ENCODE assay signal across 9 cellular contexts in genomic region chr9:127734247-127734746, GRCh38. TPM values are rescaled to one million over a fixed set of nuclear protein-coding genes. Genes with fewer than 3 reads are reported as not detected.
DNase-seq lines count a peak whose midpoint lies in the region; ATAC-seq and TF ChIP-seq lines count a peak whose summit lies in the region.
"Had no signal": no experiment of that assay in that cellular context is flagged by ENCODE, and none has a peak within 500 bp of the region (broad histone marks: within the 10 kb centered on the region; RNA-seq: fewer than 3 reads in every experiment).

No MANE protein-coding gene starts in this region.

- no peaks in the 10 kb centered on the region for H3K9me3 ChIP-seq in SJCRH30 (replicated peaks)
- no peaks in the 10 kb centered on the region for H3K9me3 ChIP-seq in esophagus squamous epithelium
- H3K9me3 ChIP-seq in prostate gland: no peaks in the 10 kb centered on the region

- H3K27ac ChIP-seq in SJCRH30 (no peak overlapping the region), esophagus squamous epithelium (peak overlapping the region; percentile 92 to 98 (median 93)), prostate gland (peak overlapping the region; percentile 83 to 89)

- TF ChIP-seq POLR2A in esophagus squamous epithelium (IDR thresholded peaks at IDR 0.05): no peak
- no peak for TF ChIP-seq POLR2A in prostate gland (IDR thresholded peaks at IDR 0.05)

- ATAC-seq in HG03520 (IDR thresholded peaks at IDR 0.05; ENCODE audit: unreplicated experiment): no peak

- TF ChIP-seq CTCF in esophagus squamous epithelium (IDR thresholded peaks at IDR 0.05) (no peak), prostate gland (IDR thresholded peaks at IDR 0.05) (no peak)

- H3K4me3 ChIP-seq in GM08714 (ENCODE audit: low read length) (peak overlapping the region; percentile 85; the same call in 1 of the 2 replicates), SJCRH30 (peak overlapping the region; percentile 74), esophagus squamous epithelium (peak overlapping the region; percentile 56 to 81 (median 68)), prostate gland (peak overlapping the region; percentile 45 to 55)

- H3K36me3 ChIP-seq in SJCRH30 (no peaks in the 10 kb centered on the region), esophagus squamous epithelium (peaks cover 0 to 44% (median 10%) of the 10 kb centered on the region in 3 donors), prostate gland (peaks cover 0 to 11% of the 10 kb centered on the region in 2 donors)

- intact Hi-C loops in esophagus squamous epithelium (cut with DNase I): loop anchor here (5.0 to 10.0 kb wide), 2 partner anchors 141 to 142 kb away; partner anchors contain the start of gene AK1
- intact Hi-C loops in prostate gland (cut with DNase I): loop anchor here (2.0 to 5.0 kb wide), 3 partner anchors 143 to 227 kb away; no protein-coding TSS in a partner anchor

- peaks cover 9% of the 10 kb centered on the region; the same call in 1 of the 2 replicates for H3K27me3 ChIP-seq in SJCRH30
- no peaks in the 10 kb centered on the region for H3K27me3 ChIP-seq in esophagus squamous epithelium
- no peaks in the 10 kb centered on the region for H3K27me3 ChIP-seq in prostate gland (replicated peaks; ENCODE audit: insufficient read depth)

- 28 to 45% methylated on average over 4 to 11 of the region's 22 CpGs for WGBS in esophagus squamous epithelium, 2 donors
- WGBS in prostate gland: 41% methylated on average over 18 of the region's 22 CpGs

- H3K4me1 ChIP-seq in SJCRH30 (peaks cover 4% of the 10 kb centered on the region; the same call in 1 of the 2 replicates), esophagus squamous epithelium (peaks cover 6 to 24% (median 7%) of the 10 kb centered on the region in 3 donors), prostate gland (replicated peaks) (no peaks in the 10 kb centered on the region)

- DNase-seq in SJCRH30 (no peak), esophagus squamous epithelium (lab: John Stamatoyannopoulos, UW) (no peak), prostate gland (ENCODE audit: low spot score) (no peak), NCI-H1436 treated with DMSO at 0.1 percent for 48 hours (lab: John Stamatoyannopoulos, UW) (no peak), NCI-H2107 treated with DMSO at 0.1 percent for 48 hours (lab: John Stamatoyannopoulos, UW; ENCODE audit: unreplicated experiment) (no peak), NCI-H187 treated with DMSO at 0.1 percent for 48 hours (lab: John Stamatoyannopoulos, UW) (no peak)

RNA-seq across cellular contexts. Expression of gene TOR2A, which starts 0.8 kb away (rescaled TPM):
- total RNA-seq in SJCRH30 (2014; rRNA removed; shearing (Covaris generic)): 3.9 and 5.8 TPM in 2 replicates
- total RNA-seq in esophagus squamous epithelium (10 to 100 TPM; 10.7 to 12.5 (median 11.5) TPM), prostate gland (10 to 100 TPM; 20.4 to 24.1 TPM)

RNA-seq across cellular contexts. Expression of gene TTC16, which starts 18.4 kb away (rescaled TPM):
- total RNA-seq in SJCRH30 (2014; rRNA removed; shearing (Covaris generic)): not detected in 2 replicates
- under 1 TPM in 2 of 4 donors, not detected in 2; under 0.01 to 0.23 TPM for total RNA-seq in esophagus squamous epithelium
- 1 to 10 TPM in 1 of 2 donors, not detected in 1; 3.4 TPM for total RNA-seq in prostate gland

RNA-seq across cellular contexts. Expression of gene PTRH1, which starts 18.8 kb away (rescaled TPM):
- total RNA-seq in SJCRH30 (2014; rRNA removed; shearing (Covaris generic)): 4.3 and 7.0 TPM in 2 replicates
- total RNA-seq in esophagus squamous epithelium (10 to 100 TPM in 3 of 4 donors, 1 to 10 TPM in 1; 4.5 to 12.6 (median 11.6) TPM), prostate gland (10 to 100 TPM; 25.4 to 28.6 TPM)

RNA-seq across cellular contexts. Expression of gene CFAP157, which starts 27.5 kb away (rescaled TPM):
- not detected in 2 replicates for total RNA-seq in SJCRH30 (2014; rRNA removed; shearing (Covaris generic))
- total RNA-seq in esophagus squamous epithelium (under 1 TPM in 1 of 4 donors, not detected in 3; 0.19 TPM), prostate gland (1 to 10 TPM in 1 of 2 donors, not detected in 1; 2.8 TPM)
- total RNA-seq: activated CD8-positive, alpha-beta memory T cell treated with anti-CD3 and anti-CD28 coated beads for 36 hours had no signal

RNA-seq across cellular contexts. Expression of gene SH2D3C, which starts 44.2 kb away (rescaled TPM):
- 0.99 and 1.4 TPM in 2 replicates for total RNA-seq in SJCRH30 (2014; rRNA removed; shearing (Covaris generic))
- 1 to 10 TPM in 3 of 4 donors, under 1 TPM in 1; 0.38 to 4.8 (median 2.8) TPM for total RNA-seq in esophagus squamous epithelium
- 10 to 100 TPM in 1 of 2 donors, 1 to 10 TPM in 1; 5.5 to 11.4 TPM for total RNA-seq in prostate gland
